ENCODE assay signal across 1 cellular context in genomic region chr5:69234457-69235268, GRCh38.
A peak's percentile ranks its signal among the peaks of the same experiment; 100 is the strongest.
TF ChIP-seq lines count a peak whose summit lies in the region.

TSS of gene CDK7 (plus strand) at chr5:69234886. CDS start at chr5:69234976, 90 bp downstream.

TF ChIP-seq in HepG2, 621 proteins besides CTCF, POLR2A, EP300 and RAD21 (continued from another document and continues in another):
- TF ChIP-seq, protein P1, sequence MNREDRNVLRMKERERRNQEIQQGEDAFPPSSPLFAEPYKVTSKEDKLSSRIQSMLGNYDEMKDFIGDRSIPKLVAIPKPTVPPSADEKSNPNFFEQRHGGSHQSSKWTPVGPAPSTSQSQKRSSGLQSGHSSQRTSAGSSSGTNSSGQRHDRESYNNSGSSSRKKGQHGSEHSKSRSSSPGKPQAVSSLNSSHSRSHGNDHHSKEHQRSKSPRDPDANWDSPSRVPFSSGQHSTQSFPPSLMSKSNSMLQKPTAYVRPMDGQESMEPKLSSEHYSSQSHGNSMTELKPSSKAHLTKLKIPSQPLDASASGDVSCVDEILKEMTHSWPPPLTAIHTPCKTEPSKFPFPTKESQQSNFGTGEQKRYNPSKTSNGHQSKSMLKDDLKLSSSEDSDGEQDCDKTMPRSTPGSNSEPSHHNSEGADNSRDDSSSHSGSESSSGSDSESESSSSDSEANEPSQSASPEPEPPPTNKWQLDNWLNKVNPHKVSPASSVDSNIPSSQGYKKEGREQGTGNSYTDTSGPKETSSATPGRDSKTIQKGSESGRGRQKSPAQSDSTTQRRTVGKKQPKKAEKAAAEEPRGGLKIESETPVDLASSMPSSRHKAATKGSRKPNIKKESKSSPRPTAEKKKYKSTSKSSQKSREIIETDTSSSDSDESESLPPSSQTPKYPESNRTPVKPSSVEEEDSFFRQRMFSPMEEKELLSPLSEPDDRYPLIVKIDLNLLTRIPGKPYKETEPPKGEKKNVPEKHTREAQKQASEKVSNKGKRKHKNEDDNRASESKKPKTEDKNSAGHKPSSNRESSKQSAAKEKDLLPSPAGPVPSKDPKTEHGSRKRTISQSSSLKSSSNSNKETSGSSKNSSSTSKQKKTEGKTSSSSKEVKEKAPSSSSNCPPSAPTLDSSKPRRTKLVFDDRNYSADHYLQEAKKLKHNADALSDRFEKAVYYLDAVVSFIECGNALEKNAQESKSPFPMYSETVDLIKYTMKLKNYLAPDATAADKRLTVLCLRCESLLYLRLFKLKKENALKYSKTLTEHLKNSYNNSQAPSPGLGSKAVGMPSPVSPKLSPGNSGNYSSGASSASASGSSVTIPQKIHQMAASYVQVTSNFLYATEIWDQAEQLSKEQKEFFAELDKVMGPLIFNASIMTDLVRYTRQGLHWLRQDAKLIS (CRISPR knock-in tag; IDR thresholded peaks at IDR 0.05) = 0 out of 2 replicates have a peak, but pooled peaks have one; percentile 53
- TF ChIP-seq FOXC1 (CRISPR knock-in tag; IDR thresholded peaks at IDR 0.05; ENCODE audit: borderline replicate concordance) = peak; percentile 72; the same call in 1 of the 2 replicates
- no peak for TF ChIP-seq EED (CRISPR knock-in tag; IDR thresholded peaks at IDR 0.05)
- TF ChIP-seq CHD4 (IDR thresholded peaks at IDR 0.05; ENCODE audit: borderline replicate concordance, low read length) = no peak
- TF ChIP-seq, protein P2, sequence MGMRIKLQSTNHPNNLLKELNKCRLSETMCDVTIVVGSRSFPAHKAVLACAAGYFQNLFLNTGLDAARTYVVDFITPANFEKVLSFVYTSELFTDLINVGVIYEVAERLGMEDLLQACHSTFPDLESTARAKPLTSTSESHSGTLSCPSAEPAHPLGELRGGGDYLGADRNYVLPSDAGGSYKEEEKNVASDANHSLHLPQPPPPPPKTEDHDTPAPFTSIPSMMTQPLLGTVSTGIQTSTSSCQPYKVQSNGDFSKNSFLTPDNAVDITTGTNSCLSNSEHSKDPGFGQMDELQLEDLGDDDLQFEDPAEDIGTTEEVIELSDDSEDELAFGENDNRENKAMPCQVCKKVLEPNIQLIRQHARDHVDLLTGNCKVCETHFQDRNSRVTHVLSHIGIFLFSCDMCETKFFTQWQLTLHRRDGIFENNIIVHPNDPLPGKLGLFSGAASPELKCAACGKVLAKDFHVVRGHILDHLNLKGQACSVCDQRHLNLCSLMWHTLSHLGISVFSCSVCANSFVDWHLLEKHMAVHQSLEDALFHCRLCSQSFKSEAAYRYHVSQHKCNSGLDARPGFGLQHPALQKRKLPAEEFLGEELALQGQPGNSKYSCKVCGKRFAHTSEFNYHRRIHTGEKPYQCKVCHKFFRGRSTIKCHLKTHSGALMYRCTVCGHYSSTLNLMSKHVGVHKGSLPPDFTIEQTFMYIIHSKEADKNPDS (CRISPR knock-in tag; IDR thresholded peaks at IDR 0.05) = no peak
- TF ChIP-seq MAZ (IDR thresholded peaks at IDR 0.05; ENCODE audit: borderline replicate concordance, low read depth, low read length) = peak; percentile 22; the same call in 1 of the 2 replicates
- no peak for TF ChIP-seq MAZ (CRISPR knock-in tag; IDR thresholded peaks at IDR 0.05; ENCODE audit: low read depth)
- TF ChIP-seq FOXK2 (IDR thresholded peaks at IDR 0.05) = peak; percentile 76
- TF ChIP-seq HNRNPL (IDR thresholded peaks at IDR 0.05; ENCODE audit: low read depth, low read length) = 0 out of 2 replicates have a peak, but pooled peaks have one; percentile 34
- no peak for TF ChIP-seq CEBPG (CRISPR knock-in tag; IDR thresholded peaks at IDR 0.05)
- peak; percentile 11; the same call in 1 of the 2 replicates for TF ChIP-seq ZNF784 (CRISPR knock-in tag; IDR thresholded peaks at IDR 0.05; ENCODE audit: borderline replicate concordance)
- no peak for TF ChIP-seq ZNF383 (CRISPR knock-in tag; IDR thresholded peaks at IDR 0.05; ENCODE audit: borderline replicate concordance)
- peak; percentile 79; the same call in 1 of the 2 replicates for TF ChIP-seq NFKB2 (CRISPR knock-in tag; IDR thresholded peaks at IDR 0.05; ENCODE audit: borderline replicate concordance)
- peak; percentile 57 to 77; a peak in 3 of 4 replicates for TF ChIP-seq HMGXB4 (CRISPR knock-in tag; IDR thresholded peaks at IDR 0.05; ENCODE audit: borderline replicate concordance in 1 of 2, low read depth in 1 of 2)
- TF ChIP-seq ZNF263 (CRISPR knock-in tag; IDR thresholded peaks at IDR 0.05) = no peak
- no peak for TF ChIP-seq TBL1XR1 (IDR thresholded peaks at IDR 0.05; ENCODE audit: borderline replicate concordance, low read length, partially characterized antibody)
- no peak for TF ChIP-seq ZNF20 (CRISPR knock-in tag; IDR thresholded peaks at IDR 0.05)
- peak; percentile 43; the same call in 1 of the 2 replicates for TF ChIP-seq ZNF747 (CRISPR knock-in tag; IDR thresholded peaks at IDR 0.05; ENCODE audit: borderline replicate concordance)
- TF ChIP-seq, protein P3, sequence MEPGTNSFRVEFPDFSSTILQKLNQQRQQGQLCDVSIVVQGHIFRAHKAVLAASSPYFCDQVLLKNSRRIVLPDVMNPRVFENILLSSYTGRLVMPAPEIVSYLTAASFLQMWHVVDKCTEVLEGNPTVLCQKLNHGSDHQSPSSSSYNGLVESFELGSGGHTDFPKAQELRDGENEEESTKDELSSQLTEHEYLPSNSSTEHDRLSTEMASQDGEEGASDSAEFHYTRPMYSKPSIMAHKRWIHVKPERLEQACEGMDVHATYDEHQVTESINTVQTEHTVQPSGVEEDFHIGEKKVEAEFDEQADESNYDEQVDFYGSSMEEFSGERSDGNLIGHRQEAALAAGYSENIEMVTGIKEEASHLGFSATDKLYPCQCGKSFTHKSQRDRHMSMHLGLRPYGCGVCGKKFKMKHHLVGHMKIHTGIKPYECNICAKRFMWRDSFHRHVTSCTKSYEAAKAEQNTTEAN (CRISPR knock-in tag; conservative IDR thresholded peaks at IDR 0.05) = no peak
- no peak for TF ChIP-seq ZNF446 (CRISPR knock-in tag; IDR thresholded peaks at IDR 0.05)
- TF ChIP-seq RAD51 (IDR thresholded peaks at IDR 0.05; ENCODE audit: borderline replicate concordance) = peak; percentile 96
- peak; percentile 35 for TF ChIP-seq SOX5 (CRISPR knock-in tag; IDR thresholded peaks at IDR 0.05; ENCODE audit: borderline replicate concordance)
- peak; percentile 68; the same call in 1 of the 2 replicates for TF ChIP-seq MTERF4 (CRISPR knock-in tag; IDR thresholded peaks at IDR 0.05)
- TF ChIP-seq FOXK1 (CRISPR knock-in tag; IDR thresholded peaks at IDR 0.05; ENCODE audit: borderline replicate concordance, low read depth) = peak; percentile 82; the same call in 1 of the 2 replicates
- peak; percentile 81; the same call in 1 of the 2 replicates for TF ChIP-seq HIVEP1 (CRISPR knock-in tag; IDR thresholded peaks at IDR 0.05)
- TF ChIP-seq, protein P4, sequence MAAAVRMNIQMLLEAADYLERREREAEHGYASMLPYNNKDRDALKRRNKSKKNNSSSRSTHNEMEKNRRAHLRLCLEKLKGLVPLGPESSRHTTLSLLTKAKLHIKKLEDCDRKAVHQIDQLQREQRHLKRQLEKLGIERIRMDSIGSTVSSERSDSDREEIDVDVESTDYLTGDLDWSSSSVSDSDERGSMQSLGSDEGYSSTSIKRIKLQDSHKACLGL (CRISPR knock-in tag; IDR thresholded peaks at IDR 0.05) = no peak
- no peak for TF ChIP-seq CEBPB (IDR thresholded peaks at IDR 0.05; ENCODE audit: borderline replicate concordance, low read depth, low read length)
- TF ChIP-seq SAP130 (CRISPR knock-in tag; IDR thresholded peaks at IDR 0.05; ENCODE audit: low read depth) = peak; percentile 100
- TF ChIP-seq ZNF547 (CRISPR knock-in tag; IDR thresholded peaks at IDR 0.05) = no peak
- no peak for TF ChIP-seq ZNF160 (CRISPR knock-in tag; IDR thresholded peaks at IDR 0.05)
- 0 out of 2 replicates have a peak, but pooled peaks have one; percentile 35 for TF ChIP-seq ZNF598 (CRISPR knock-in tag; IDR thresholded peaks at IDR 0.05; ENCODE audit: borderline replicate concordance)
- TF ChIP-seq MIER2 (CRISPR knock-in tag; IDR thresholded peaks at IDR 0.05) = 0 out of 2 replicates have a peak, but pooled peaks have one; percentile 34
- no peak for TF ChIP-seq SMAD3 (CRISPR knock-in tag; IDR thresholded peaks at IDR 0.05)
- TF ChIP-seq ZNF563 (CRISPR knock-in tag; IDR thresholded peaks at IDR 0.05) = peak; percentile 73; the same call in 1 of the 2 replicates
- TF ChIP-seq, protein P5, sequence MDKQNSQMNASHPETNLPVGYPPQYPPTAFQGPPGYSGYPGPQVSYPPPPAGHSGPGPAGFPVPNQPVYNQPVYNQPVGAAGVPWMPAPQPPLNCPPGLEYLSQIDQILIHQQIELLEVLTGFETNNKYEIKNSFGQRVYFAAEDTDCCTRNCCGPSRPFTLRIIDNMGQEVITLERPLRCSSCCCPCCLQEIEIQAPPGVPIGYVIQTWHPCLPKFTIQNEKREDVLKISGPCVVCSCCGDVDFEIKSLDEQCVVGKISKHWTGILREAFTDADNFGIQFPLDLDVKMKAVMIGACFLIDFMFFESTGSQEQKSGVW (CRISPR knock-in tag; IDR thresholded peaks at IDR 0.05; ENCODE audit: borderline replicate concordance) = no peak
- peak; percentile 91 for TF ChIP-seq PHF20 (CRISPR knock-in tag; IDR thresholded peaks at IDR 0.05)
- TF ChIP-seq NRL (CRISPR knock-in tag; IDR thresholded peaks at IDR 0.05; ENCODE audit: borderline replicate concordance) = peak; percentile 91
- peak; percentile 93 for TF ChIP-seq HNRNPLL (IDR thresholded peaks at IDR 0.05; ENCODE audit: low read depth, low read length, poor library complexity, severe bottlenecking)
- TF ChIP-seq REXO4 (CRISPR knock-in tag; IDR thresholded peaks at IDR 0.05; ENCODE audit: borderline replicate concordance) = no peak
- TF ChIP-seq ZNF781 (CRISPR knock-in tag; IDR thresholded peaks at IDR 0.05; ENCODE audit: borderline replicate concordance, not compliant biosample characterization) = peak; percentile 95
- no peak for TF ChIP-seq ZNF530 (CRISPR knock-in tag; IDR thresholded peaks at IDR 0.05; ENCODE audit: low read depth)
- TF ChIP-seq NAIF1 (CRISPR knock-in tag; IDR thresholded peaks at IDR 0.05; ENCODE audit: borderline replicate concordance) = peak; percentile 67; the same call in 1 of the 2 replicates
- TF ChIP-seq, protein P6, sequence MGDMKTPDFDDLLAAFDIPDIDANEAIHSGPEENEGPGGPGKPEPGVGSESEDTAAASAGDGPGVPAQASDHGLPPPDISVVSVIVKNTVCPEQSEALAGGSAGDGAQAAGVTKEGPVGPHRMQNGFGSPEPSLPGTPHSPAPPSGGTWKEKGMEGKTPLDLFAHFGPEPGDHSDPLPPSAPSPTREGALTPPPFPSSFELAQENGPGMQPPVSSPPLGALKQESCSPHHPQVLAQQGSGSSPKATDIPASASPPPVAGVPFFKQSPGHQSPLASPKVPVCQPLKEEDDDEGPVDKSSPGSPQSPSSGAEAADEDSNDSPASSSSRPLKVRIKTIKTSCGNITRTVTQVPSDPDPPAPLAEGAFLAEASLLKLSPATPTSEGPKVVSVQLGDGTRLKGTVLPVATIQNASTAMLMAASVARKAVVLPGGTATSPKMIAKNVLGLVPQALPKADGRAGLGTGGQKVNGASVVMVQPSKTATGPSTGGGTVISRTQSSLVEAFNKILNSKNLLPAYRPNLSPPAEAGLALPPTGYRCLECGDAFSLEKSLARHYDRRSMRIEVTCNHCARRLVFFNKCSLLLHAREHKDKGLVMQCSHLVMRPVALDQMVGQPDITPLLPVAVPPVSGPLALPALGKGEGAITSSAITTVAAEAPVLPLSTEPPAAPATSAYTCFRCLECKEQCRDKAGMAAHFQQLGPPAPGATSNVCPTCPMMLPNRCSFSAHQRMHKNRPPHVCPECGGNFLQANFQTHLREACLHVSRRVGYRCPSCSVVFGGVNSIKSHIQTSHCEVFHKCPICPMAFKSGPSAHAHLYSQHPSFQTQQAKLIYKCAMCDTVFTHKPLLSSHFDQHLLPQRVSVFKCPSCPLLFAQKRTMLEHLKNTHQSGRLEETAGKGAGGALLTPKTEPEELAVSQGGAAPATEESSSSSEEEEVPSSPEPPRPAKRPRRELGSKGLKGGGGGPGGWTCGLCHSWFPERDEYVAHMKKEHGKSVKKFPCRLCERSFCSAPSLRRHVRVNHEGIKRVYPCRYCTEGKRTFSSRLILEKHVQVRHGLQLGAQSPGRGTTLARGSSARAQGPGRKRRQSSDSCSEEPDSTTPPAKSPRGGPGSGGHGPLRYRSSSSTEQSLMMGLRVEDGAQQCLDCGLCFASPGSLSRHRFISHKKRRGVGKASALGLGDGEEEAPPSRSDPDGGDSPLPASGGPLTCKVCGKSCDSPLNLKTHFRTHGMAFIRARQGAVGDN (CRISPR knock-in tag; IDR thresholded peaks at IDR 0.05) = peak; percentile 81
- peak; percentile 68; the same call in 1 of the 2 replicates for TF ChIP-seq ZNF292 (CRISPR knock-in tag; IDR thresholded peaks at IDR 0.05; ENCODE audit: borderline replicate concordance, low read depth)
- TF ChIP-seq KDM4B (CRISPR knock-in tag; IDR thresholded peaks at IDR 0.05) = peak; percentile 46; the same call in 1 of the 2 replicates
- TF ChIP-seq HOXA5 (CRISPR knock-in tag; IDR thresholded peaks at IDR 0.05) = no peak
- no peak for TF ChIP-seq ZNF879 (CRISPR knock-in tag; IDR thresholded peaks at IDR 0.05)
